Comparison of ENCODE assay signal across 9 cellular contexts in the genomic region with DNA sequence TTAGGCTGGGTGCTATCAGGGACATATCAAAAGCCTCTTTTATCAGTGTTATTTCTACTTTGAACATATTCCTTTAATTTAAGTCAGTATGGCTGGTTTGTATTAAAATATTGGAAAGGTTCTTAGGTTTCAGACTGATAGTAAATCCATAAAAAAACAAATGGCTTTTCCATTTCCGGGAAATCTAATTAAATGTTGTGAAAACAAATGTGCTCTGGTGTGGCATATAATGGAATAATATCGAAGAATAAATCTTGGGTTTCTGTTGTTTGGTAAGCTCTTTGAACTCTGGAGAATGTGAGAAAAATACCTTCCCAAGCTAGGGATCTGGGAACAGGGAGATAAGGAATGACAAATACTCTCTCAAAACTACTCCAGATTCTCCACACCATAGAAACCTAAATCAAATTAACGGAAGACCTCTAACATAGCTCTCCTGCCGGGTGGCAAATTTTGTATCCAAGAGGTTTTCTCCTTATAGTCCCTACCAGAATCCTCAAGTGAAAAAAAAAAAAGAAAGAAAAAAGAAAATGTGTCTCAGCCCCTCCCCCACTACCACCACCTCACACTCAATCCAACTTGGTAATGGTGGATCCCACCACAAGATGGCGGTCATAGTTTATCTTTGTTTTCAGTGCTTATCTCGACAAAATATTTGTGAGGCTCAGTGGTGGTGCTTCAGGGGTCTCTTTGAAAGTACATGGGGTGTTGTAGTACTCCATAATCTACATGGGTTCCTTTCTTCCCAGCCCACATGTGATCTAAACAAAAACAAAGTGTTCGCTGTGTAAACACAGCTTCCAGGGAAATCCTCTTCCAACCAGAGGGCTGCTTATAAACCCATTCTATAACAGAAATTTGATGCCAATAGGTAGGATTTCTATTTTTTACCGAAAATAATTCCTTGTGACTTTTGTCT. TPM values are rescaled to one million over a fixed set of nuclear protein-coding genes. Genes with fewer than 3 reads are reported as not detected.
A peak's percentile ranks its signal among the peaks of the same experiment; 100 is the strongest.
DNase-seq lines count a peak whose midpoint lies in the region; ATAC-seq, FAIRE-seq and TF ChIP-seq lines count a peak whose summit lies in the region.
"Had no signal": no experiment of that assay in that cellular context is flagged by ENCODE, and none has a peak within 500 bp of the region (broad histone marks: within the 10 kb centered on the region; RNA-seq: fewer than 3 reads in every experiment).

No MANE protein-coding gene starts in this region.

- CTCF ChIA-PET in HepG2 (lab: Yijun Ruan, JAX; ENCODE audit: low intra/inter-chr PET ratio, low total read pairs): interaction anchor here (1.1 to 1.7 kb wide), 4 partner anchors 446 to 803 kb away, joined by 3 to 9 read pairs (median 4); no protein-coding TSS in a partner anchor

- no peak overlapping the region for H2AFZ ChIP-seq in HepG2 (ENCODE audit: low read length)

- TF ChIP-seq EP300 in HepG2 (IDR thresholded peaks at IDR 0.05; ENCODE audit: low read depth in 2 of 2, low read length in 2 of 2): no peak
- no peak for TF ChIP-seq EP300 in HepG2 (CRISPR knock-in tag; IDR thresholded peaks at IDR 0.05; ENCODE audit: borderline replicate concordance)

- TF ChIP-seq POLR2A in HepG2 (IDR thresholded peaks at IDR 0.05; ENCODE audit: insufficient read depth in 1 of 2, low read depth in 2 of 2, low read length in 2 of 2): no peak
- no peak for TF ChIP-seq POLR2A in H54 (IDR thresholded peaks at IDR 0.05; ENCODE audit: low read depth, low read length)

- in situ Hi-C loops in KBM-7 (cut with MboI; ENCODE audit: low pct_unique_long_range_greater_than_20kb, low sequenced_read_pairs): no loop called here
- in situ Hi-C loops in HepG2 (cut with HindIII; ENCODE audit: extremely low pct_ligation_motif_present, low pct_unique_long_range_greater_than_20kb): loop anchor here (5.0 to 25.0 kb wide), 2 partner anchors 636 to 791 kb away; no protein-coding TSS in a partner anchor

- no peaks in the 10 kb centered on the region for H3K36me3 ChIP-seq in HepG2 (replicated peaks in 1 of 2; ENCODE audit: control insufficient read depth in 1 of 2, insufficient read depth in 2 of 2, low read length in 2 of 2)

- no TSS peak for BruUV-seq in HepG2 (replicated peaks; lab: Mats Ljungman, UMichigan)

- peak; percentile 68; the same call in 1 of the 2 replicates for TF ChIP-seq RAD21 in HepG2 (CRISPR knock-in tag; IDR thresholded peaks at IDR 0.05)

- ATAC-seq in HepG2: peak; percentile 89
- ATAC-seq: naive thymus-derived CD8-positive, alpha-beta T cell had no signal

- no peaks in the 10 kb centered on the region for H3K9me3 ChIP-seq in HepG2 (ENCODE audit: low read length)

- 28% methylated on average over 8 of the region's 8 CpGs for WGBS in HepG2 (ENCODE audit: low lambda C conversion rate)

- peak; percentile 86 for TF ChIP-seq CTCF in HepG2 (CRISPR knock-in tag; IDR thresholded peaks at IDR 0.05)

- FAIRE-seq in HepG2 (lab: Jason Lieb, UNC): peak; percentile 77
- no peak for FAIRE-seq in RCC 7860 (lab: Jason Lieb, UNC)
- FAIRE-seq in H54 (lab: Jason Lieb, UNC): no peak

- intact Hi-C loops in HepG2 (cut with micrococcal nuclease; ENCODE audit: unreplicated experiment): loop anchor here (1.0 to 5.0 kb wide), 8 partner anchors 53 to 803 kb away; partner anchors contain the start of gene NDUFS4

- POLR2A ChIA-PET in HepG2 (lab: Yijun Ruan, JAX): interaction anchor here (1.8 kb wide), 1 partner anchor 52 kb away, joined by 11 read pairs; no protein-coding TSS in a partner anchor

- peak; percentile 19 to 51 for DNase-seq in NCI-H446 (lab: John Stamatoyannopoulos, UW)
- DNase-seq in NCI-H446 treated with DMSO at 0.1 percent for 48 hours (lab: John Stamatoyannopoulos, UW): no peak
- DNase-seq in KBM-7: peak; percentile 75
- DNase-seq in SW480 (ENCODE audit: low spot score): peak; percentile 5
- peak; percentile 67 for DNase-seq in HepG2 (ENCODE audit: low spot score)
- DNase-seq in RCC 7860 (ENCODE audit: low spot score): no peak
- no peak for DNase-seq in H54 (ENCODE audit: insufficient read length, low spot score)
- DNase-seq in NCI-H1105 (lab: John Stamatoyannopoulos, UW): no peak

- H3K4me2 ChIP-seq in HepG2 (ENCODE audit: low read depth, low read length): peak overlapping the region; percentile 45

- no peaks in the 10 kb centered on the region for H3K27me3 ChIP-seq in HepG2 (ENCODE audit: control insufficient read depth in 1 of 2, insufficient read depth in 2 of 2, low read length in 2 of 2)

- H3K27ac ChIP-seq in HepG2 (ENCODE audit: extremely low read length, insufficient read depth, low read length): no peak overlapping the region

- no peaks in the 10 kb centered on the region for H4K20me1 ChIP-seq in HepG2 (ENCODE audit: insufficient read depth, low read length)

- H3K4me3 ChIP-seq in HepG2 (replicated peaks in 1 of 3; ENCODE audit: insufficient read depth in 1 of 3, low read depth in 2 of 3, low read length in 3 of 3): peak overlapping the region in 1 of 3 experiments; percentile 9; a peak in 1 of 6 replicates

- no peaks in the 10 kb centered on the region for H3K79me2 ChIP-seq in HepG2 (ENCODE audit: insufficient read depth, low read length)

- no peak overlapping the region for H3K9ac ChIP-seq in HepG2 (ENCODE audit: insufficient read depth, low read depth, low read length)

- peaks cover 33% of the 10 kb centered on the region for H3K4me1 ChIP-seq in HepG2 (ENCODE audit: insufficient read depth, low read length)

TF ChIP-seq in HepG2, 621 proteins besides CTCF, POLR2A, EP300 and RAD21 (continues in another document):
- TF ChIP-seq CCDC6 (CRISPR knock-in tag; IDR thresholded peaks at IDR 0.05) (no peak), SMC3 (IDR thresholded peaks at IDR 0.05; ENCODE audit: low read length) (peak; percentile 89), ARID5B (CRISPR knock-in tag; IDR thresholded peaks at IDR 0.05) (peak; percentile 29; the same call in 1 of the 2 replicates), ZNF251 (CRISPR knock-in tag; IDR thresholded peaks at IDR 0.05) (no peak), TAF15 (IDR thresholded peaks at IDR 0.05; ENCODE audit: low read depth, low read length, poor library complexity, severe bottlenecking) (no peak), HNRNPLL (IDR thresholded peaks at IDR 0.05; ENCODE audit: low read depth, low read length, poor library complexity, severe bottlenecking) (no peak)
- TF ChIP-seq, protein P1, sequence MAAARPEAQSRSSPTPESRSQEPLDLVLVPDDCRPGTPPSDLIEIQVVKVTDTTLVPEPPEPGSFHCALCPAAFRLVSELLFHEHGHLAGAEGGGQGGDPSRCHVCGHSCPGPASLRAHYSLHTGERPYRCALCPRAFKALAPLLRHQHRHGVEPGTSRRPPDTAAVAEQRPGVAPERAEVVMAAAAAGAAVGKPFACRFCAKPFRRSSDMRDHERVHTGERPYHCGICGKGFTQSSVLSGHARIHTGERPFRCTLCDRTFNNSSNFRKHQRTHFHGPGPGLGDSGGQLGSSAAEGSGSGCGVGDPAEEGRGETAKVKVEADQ (CRISPR knock-in tag; IDR thresholded peaks at IDR 0.05; ENCODE audit: borderline replicate concordance): no peak

RNA-seq across cellular contexts. Expression of gene FST, which starts 54.6 kb away (rescaled TPM):
- total RNA-seq in HepG2 (2016; rRNA removed; fragmentation: Illumina TruSeq; extraction: Trizol): 21.2 and 38.6 TPM in 2 replicates
- total RNA-seq in HepG2 (2016; cell fraction: cytosol; rRNA removed; fragmentation: Illumina TruSeq; extraction: Trizol; ENCODE audit: low read depth): 18.7 and 19.2 TPM in 2 replicates
- 18.4 and 42.7 TPM in 2 replicates for total RNA-seq in HepG2 (2016; cell fraction: insoluble cytoplasmic fraction; rRNA removed; fragmentation: Illumina TruSeq; extraction: Trizol)
- total RNA-seq in HepG2 (2016; cell fraction: membrane; rRNA removed; fragmentation: Illumina TruSeq; extraction: Trizol): 25.9 and 27.5 TPM in 2 replicates
- total RNA-seq in HepG2 (2016; cell fraction: nucleus; rRNA removed; fragmentation: Illumina TruSeq; extraction: Trizol): 50.2 and 51.1 TPM in 2 replicates
- polyA plus RNA-seq in HepG2 (2011; rRNA removed): 136 and 141 TPM in 2 replicates
- 76.2 and 118 TPM in 2 replicates for polyA plus RNA-seq in HepG2 (2011; cell fraction: cytosol; rRNA removed)
- polyA plus RNA-seq in HepG2 (2011; cell fraction: nucleus; rRNA removed): 165 and 188 TPM in 2 replicates
- 255 and 298 TPM in 2 replicates for polyA plus RNA-seq in HepG2 (2012)
- 25.3 and 25.6 TPM in 2 replicates for polyA plus RNA-seq in HepG2 (2016; cell fraction: cytosol; fragmentation: Illumina TruSeq; extraction: Trizol; ENCODE audit: low read depth)
- 21.2 and 23.0 TPM in 2 replicates for polyA plus RNA-seq in HepG2 (2016; cell fraction: insoluble cytoplasmic fraction; fragmentation: Illumina TruSeq; extraction: Trizol; ENCODE audit: low read depth)
- 20.2 and 27.0 TPM in 2 replicates for polyA plus RNA-seq in HepG2 (2016; cell fraction: membrane; fragmentation: Illumina TruSeq; extraction: Trizol; ENCODE audit: low read depth)
- polyA plus RNA-seq in HepG2 (2016; cell fraction: nucleus; fragmentation: Illumina TruSeq; extraction: Trizol; ENCODE audit: insufficient read depth, low read depth): 94.2 and 108 TPM in 2 replicates
- polyA minus RNA-seq in HepG2 (2011; rRNA and poly(A)+ RNA removed; ENCODE audit: low replicate concordance): 0.61 and 57.6 TPM in 2 replicates
- polyA minus RNA-seq in HepG2 (2011; cell fraction: cytosol; rRNA and poly(A)+ RNA removed): 48.9 and 60.8 TPM in 2 replicates
- polyA minus RNA-seq in HepG2 (2011; cell fraction: nucleus; rRNA and poly(A)+ RNA removed): 70.6 and 93.7 TPM in 2 replicates

Comparison
In these comparisons a context has a peak if more than half of its experiments do, and no peak if none do; other contexts are left out.
1. DNase-seq: peak in NCI-H446 (2 of 2), KBM-7 (single experiment), SW480 (single experiment) and HepG2 (single experiment); none in NCI-H446 treated with DMSO at 0.1 percent for 48 hours (single experiment), RCC 7860 (single experiment), H54 (single experiment) and NCI-H1105 (single experiment).